ENCODE assay signal across 8 cellular contexts in genomic region chr2:119727493-119727892, GRCh38.
"Had no signal": no experiment of that assay in that cellular context is flagged by ENCODE, and none has a peak within 500 bp of the region (broad histone marks: within the 10 kb centered on the region; RNA-seq: fewer than 3 reads in every experiment).

No MANE protein-coding gene starts in this region.

- H2AFZ ChIP-seq: GM23248 had no signal

- H3K27ac ChIP-seq: GM23248, KMS-11 had no signal

- FAIRE-seq: HTR-8/SVneo had no signal

- H3K9ac ChIP-seq: GM23248, KMS-11 had no signal

- H3K4me2 ChIP-seq: KMS-11 had no signal

- H3K4me3 ChIP-seq: GM23248 had no signal

- DNase-seq: GM23248, GOT3, H9, HCEC 1CT, HFFc6, KBM-7 had no signal
